ENCODE assay signal across 11 cellular contexts in genomic region chr5:16855475-16855874, GRCh38.
A peak's percentile ranks its signal among the peaks of the same experiment; 100 is the strongest.
DNase-seq lines count a peak whose midpoint lies in the region; TF ChIP-seq lines count a peak whose summit lies in the region.
"Had no signal": no experiment of that assay in that cellular context is flagged by ENCODE, and none has a peak within 500 bp of the region (broad histone marks: within the 10 kb centered on the region; RNA-seq: fewer than 3 reads in every experiment).

No MANE protein-coding gene starts in this region.

- intact Hi-C loops in CD14-positive monocyte (cut with micrococcal nuclease): no loop called here

- H3K4me1 Mint-ChIP-seq in HFFc6 (ENCODE audit: low read depth) (peaks cover 75% of the 10 kb centered on the region), CD14-positive monocyte (no peaks in the 10 kb centered on the region)
- H3K4me1 Mint-ChIP-seq: activated B cell treated with CpG ODN at 0.5 μM for 24 hours had no signal

- H3K4me1 ChIP-seq in fibroblast of lung (ENCODE audit: control insufficient read depth, extremely low read depth, insufficient read depth, low read length): peaks cover 7% of the 10 kb centered on the region

- H2AFZ ChIP-seq in fibroblast of lung (ENCODE audit: low read length): no peak overlapping the region

- no peaks in the 10 kb centered on the region for H3K36me3 ChIP-seq in fibroblast of lung (ENCODE audit: control insufficient read depth, insufficient read depth, low read length)
- H3K36me3 ChIP-seq: thoracic aorta had no signal

- H3K9me3 ChIP-seq in fibroblast of lung (ENCODE audit: control insufficient read depth, insufficient read depth, low read depth, low read length): no peaks in the 10 kb centered on the region

- peaks cover 56% of the 10 kb centered on the region for H3K79me2 ChIP-seq in fibroblast of lung (ENCODE audit: control insufficient read depth, insufficient read depth, low read length)

- H3K9me3 Mint-ChIP-seq in HFFc6 (no peaks in the 10 kb centered on the region), CD14-positive monocyte (peaks cover 6 to 16% (median 10%) of the 10 kb centered on the region in 7 donors)
- H3K9me3 Mint-ChIP-seq: activated naive CD4-positive, alpha-beta T cell treated with anti-CD3 and anti-CD28 coated beads for 36 hours had no signal

- peaks cover 34% of the 10 kb centered on the region for H3K36me3 Mint-ChIP-seq in HFFc6 (ENCODE audit: low read depth)
- H3K36me3 Mint-ChIP-seq in CD14-positive monocyte: no peaks in the 10 kb centered on the region

- TF ChIP-seq CTCF in HFFc6 (IDR thresholded peaks at IDR 0.05): no peak
- no peak for TF ChIP-seq CTCF in fibroblast of lung (conservative IDR thresholded peaks at IDR 0.05 in 1 of 2, IDR thresholded peaks at IDR 0.05 in 1 of 2; ENCODE audit: low read depth in 1 of 2, low read length in 2 of 2)
- TF ChIP-seq CTCF in CD14-positive monocyte (IDR thresholded peaks at IDR 0.05): no peak

- H3K27me3 Mint-ChIP-seq in HFFc6 (ENCODE audit: insufficient read depth) (peaks cover 7% of the 10 kb centered on the region), CD14-positive monocyte (ENCODE audit: low read depth in 3 of 3) (peaks cover 0 to 2% (median 1%) of the 10 kb centered on the region in 3 donors)
- H3K27me3 Mint-ChIP-seq: activated B cell treated with CpG ODN at 0.5 μM for 24 hours had no signal

- H3K27ac Mint-ChIP-seq in HFFc6: peak overlapping the region; percentile 65
- H3K27ac Mint-ChIP-seq in CD14-positive monocyte: no peak overlapping the region
- H3K27ac Mint-ChIP-seq: activated B cell treated with CpG ODN at 0.5 μM for 24 hours; activated naive CD4-positive, alpha-beta T cell treated with anti-CD3 and anti-CD28 coated beads for 36 hours had no signal

- no peaks in the 10 kb centered on the region for H3K27me3 ChIP-seq in fibroblast of lung (ENCODE audit: control insufficient read depth, insufficient read depth, low read length)

- peak overlapping the region; percentile 16 for H3K27ac ChIP-seq in fibroblast of lung (ENCODE audit: insufficient read depth, low read length)
- H3K27ac ChIP-seq: thoracic aorta had no signal

- DNase-seq in HFFc6 (no peak), NCI-H82 (lab: John Stamatoyannopoulos, UW) (peak; percentile 97), fibroblast of lung (ENCODE audit: low read depth in 2 of 2) (peak; percentile 35 to 42), pulmonary artery endothelial cell (ENCODE audit: low read depth, low spot score) (peak; percentile 67), CD14-positive monocyte (ENCODE audit: low spot score) (no peak), hypothalamus (lab: John Stamatoyannopoulos, UW) (no peak)
- DNase-seq in activated CD4-positive, alpha-beta T cell treated with anti-CD3 and anti-CD28 coated beads, Interleukin-2, amount 50 U/mL, for 4 hours: no peak
- DNase-seq: activated B cell treated with CpG ODN at 0.5 μM for 24 hours; activated naive CD4-positive, alpha-beta T cell treated with anti-CD3 and anti-CD28 coated beads for 36 hours; erythroblast had no signal

- no peaks in the 10 kb centered on the region for H4K20me1 ChIP-seq in fibroblast of lung (ENCODE audit: control insufficient read depth, extremely low read depth, insufficient read depth, low read length)

- H3K9ac ChIP-seq in fibroblast of lung (ENCODE audit: insufficient read depth, low read length): no peak overlapping the region

- H3K4me3 ChIP-seq in fibroblast of lung (replicated peaks in 1 of 4; ENCODE audit: control extremely low read depth in 1 of 4, insufficient read depth in 1 of 4, low read depth in 3 of 4, low read length in 4 of 4): no peak overlapping the region
- H3K4me3 ChIP-seq: thoracic aorta had no signal

- H3K4me2 ChIP-seq in fibroblast of lung (ENCODE audit: extremely low read depth, insufficient read depth, low read length): peak overlapping the region; percentile 37

- peak overlapping the region; percentile 35 for H3K4me3 Mint-ChIP-seq in HFFc6
- no peak overlapping the region for H3K4me3 Mint-ChIP-seq in CD14-positive monocyte
- H3K4me3 Mint-ChIP-seq: activated B cell treated with CpG ODN at 0.5 μM for 24 hours; activated naive CD4-positive, alpha-beta T cell treated with anti-CD3 and anti-CD28 coated beads for 36 hours had no signal

Comparison
In these comparisons a context has a peak if more than half of its experiments do, and no peak if none do; other contexts are left out.
1. DNase-seq: peak in NCI-H82 (single experiment), fibroblast of lung (2 of 2) and pulmonary artery endothelial cell (single experiment); none in HFFc6 (single experiment), CD14-positive monocyte (single experiment), activated CD4-positive, alpha-beta T cell treated with anti-CD3 and anti-CD28 coated beads, Interleukin-2, amount 50 U/mL, for 4 hours (0 of 2) and hypothalamus (0 of 51).